Comparison of ENCODE assay signal across 1 cellular context in genomic region chr3:120274739-120275167, GRCh38.
TF ChIP-seq lines count a peak whose summit lies in the region.

No MANE protein-coding gene starts in this region.

TF ChIP-seq in HepG2, 621 proteins besides CTCF, POLR2A, EP300 and RAD21 (continued from another document and continues in another):
- no peak for TF ChIP-seq RBM39 (IDR thresholded peaks at IDR 0.05; ENCODE audit: low read depth, low read length, poor library complexity, severe bottlenecking)
- 0 out of 2 replicates have a peak, but pooled peaks have one; percentile 35 for TF ChIP-seq DMAP1 (CRISPR knock-in tag; IDR thresholded peaks at IDR 0.05)
- TF ChIP-seq ZKSCAN1 (IDR thresholded peaks at IDR 0.05; ENCODE audit: low read length), result no peak
- TF ChIP-seq PLSCR1 (CRISPR knock-in tag; IDR thresholded peaks at IDR 0.05; ENCODE audit: borderline replicate concordance), result no peak
- TF ChIP-seq ETS1 (CRISPR knock-in tag; IDR thresholded peaks at IDR 0.05), result no peak
- TF ChIP-seq FOXK1 (CRISPR knock-in tag; IDR thresholded peaks at IDR 0.05; ENCODE audit: borderline replicate concordance, low read depth), result peak; percentile 85; the same call in 1 of the 2 replicates
- no peak for TF ChIP-seq ZNF256 (CRISPR knock-in tag; conservative IDR thresholded peaks at IDR 0.05)
- TF ChIP-seq ZNF792 (CRISPR knock-in tag; IDR thresholded peaks at IDR 0.05), result no peak
- TF ChIP-seq EHMT2 (IDR thresholded peaks at IDR 0.05; ENCODE audit: borderline replicate concordance, low read depth, low read length), result peak; percentile 40; the same call in 1 of the 2 replicates
- peak in 1 of 2 experiments; percentile 87; a peak in 2 of 4 replicates for TF ChIP-seq KLF16 (CRISPR knock-in tag; IDR thresholded peaks at IDR 0.05)
- TF ChIP-seq KDM6A (CRISPR knock-in tag; IDR thresholded peaks at IDR 0.05; ENCODE audit: low read depth), result no peak
- no peak; the same call in 1 of the 2 replicates for TF ChIP-seq BORCS8-MEF2B (CRISPR knock-in tag; IDR thresholded peaks at IDR 0.05)
- TF ChIP-seq ZBTB1 (CRISPR knock-in tag; IDR thresholded peaks at IDR 0.05; ENCODE audit: borderline replicate concordance), result no peak
- TF ChIP-seq CEBPZ (IDR thresholded peaks at IDR 0.05; ENCODE audit: low read length), result no peak
- no peak; the same call in 1 of the 2 replicates for TF ChIP-seq GATA4 (IDR thresholded peaks at IDR 0.05; ENCODE audit: borderline replicate concordance, low read depth)
- TF ChIP-seq HOXA5 (CRISPR knock-in tag; IDR thresholded peaks at IDR 0.05), result peak; percentile 53; the same call in 1 of the 2 replicates
- TF ChIP-seq HNRNPH1 (optimal IDR thresholded peaks at IDR 0.05; ENCODE audit: low read depth, low read length), result no peak
- no peak for TF ChIP-seq ZNF788 (CRISPR knock-in tag; IDR thresholded peaks at IDR 0.05; ENCODE audit: borderline replicate concordance)
- TF ChIP-seq PBX2 (CRISPR knock-in tag; IDR thresholded peaks at IDR 0.05), result peak; percentile 76
- TF ChIP-seq GTF2F1 (IDR thresholded peaks at IDR 0.05; ENCODE audit: low read length), result no peak
- 0 out of 2 replicates have a peak, but pooled peaks have one; percentile 29 for TF ChIP-seq KDM5B (CRISPR knock-in tag; IDR thresholded peaks at IDR 0.05; ENCODE audit: borderline replicate concordance)
- peak; percentile 54; the same call in 1 of the 2 replicates for TF ChIP-seq HNF4A (CRISPR knock-in tag; IDR thresholded peaks at IDR 0.05)
- TF ChIP-seq ZNF562 (CRISPR knock-in tag; IDR thresholded peaks at IDR 0.05; ENCODE audit: borderline replicate concordance), result no peak
- TF ChIP-seq ZNF121 (CRISPR knock-in tag; IDR thresholded peaks at IDR 0.05), result 0 out of 2 replicates have a peak, but pooled peaks have one; percentile 12
- no peak for TF ChIP-seq BCLAF1 (IDR thresholded peaks at IDR 0.05)
- no peak for TF ChIP-seq ZNF432 (CRISPR knock-in tag; IDR thresholded peaks at IDR 0.05; ENCODE audit: borderline replicate concordance)
- no peak for TF ChIP-seq POGZ (CRISPR knock-in tag; IDR thresholded peaks at IDR 0.05)
- no peak for TF ChIP-seq HMGXB4 (CRISPR knock-in tag; IDR thresholded peaks at IDR 0.05; ENCODE audit: borderline replicate concordance in 1 of 2, low read depth in 1 of 2)
- TF ChIP-seq GPN1 (CRISPR knock-in tag; IDR thresholded peaks at IDR 0.05; ENCODE audit: borderline replicate concordance), result no peak
- 0 out of 2 replicates have a peak, but pooled peaks have one; percentile 64 for TF ChIP-seq KDM1A (CRISPR knock-in tag; IDR thresholded peaks at IDR 0.05)
- no peak for TF ChIP-seq SIX4 (CRISPR knock-in tag; IDR thresholded peaks at IDR 0.05)
- no peak for TF ChIP-seq TSC22D2 (CRISPR knock-in tag; IDR thresholded peaks at IDR 0.05; ENCODE audit: borderline replicate concordance)
- no peak for TF ChIP-seq MTF1 (CRISPR knock-in tag; IDR thresholded peaks at IDR 0.05)
- TF ChIP-seq ZNF644 (CRISPR knock-in tag; IDR thresholded peaks at IDR 0.05; ENCODE audit: low read depth), result peak; percentile 77
- no peak for TF ChIP-seq ZNF446 (CRISPR knock-in tag; IDR thresholded peaks at IDR 0.05)
- peak; percentile 95; the same call in 1 of the 2 replicates for TF ChIP-seq HMG20A (CRISPR knock-in tag; IDR thresholded peaks at IDR 0.05; ENCODE audit: borderline replicate concordance)
- no peak for TF ChIP-seq FIP1L1 (IDR thresholded peaks at IDR 0.05; ENCODE audit: borderline replicate concordance, insufficient read depth, low read depth, low read length)
- TF ChIP-seq ZBTB34 (CRISPR knock-in tag; IDR thresholded peaks at IDR 0.05), result no peak
- TF ChIP-seq HMGXB3 (CRISPR knock-in tag; IDR thresholded peaks at IDR 0.05; ENCODE audit: borderline replicate concordance), result peak; percentile 85
- no peak for TF ChIP-seq ATF7-NPFF (CRISPR knock-in tag; IDR thresholded peaks at IDR 0.05; ENCODE audit: low read depth)
- TF ChIP-seq SMARCE1 (IDR thresholded peaks at IDR 0.05; ENCODE audit: borderline replicate concordance), result no peak
- TF ChIP-seq ZNF737 (CRISPR knock-in tag; IDR thresholded peaks at IDR 0.05; ENCODE audit: borderline replicate concordance), result no peak
- no peak for TF ChIP-seq MAFG (CRISPR knock-in tag; IDR thresholded peaks at IDR 0.05)
- TF ChIP-seq MAF1 (CRISPR knock-in tag; IDR thresholded peaks at IDR 0.05; ENCODE audit: borderline replicate concordance), result no peak
- peak; percentile 45; the same call in 1 of the 2 replicates for TF ChIP-seq ZBTB25 (CRISPR knock-in tag; IDR thresholded peaks at IDR 0.05)
- peak; percentile 72; the same call in 1 of the 2 replicates for TF ChIP-seq THAP11 (CRISPR knock-in tag; IDR thresholded peaks at IDR 0.05)
- no peak for TF ChIP-seq SALL2 (CRISPR knock-in tag; IDR thresholded peaks at IDR 0.05)
- TF ChIP-seq ISL2 (CRISPR knock-in tag; IDR thresholded peaks at IDR 0.05), result peak; percentile 76
- peak; percentile 39; the same call in 1 of the 2 replicates for TF ChIP-seq NAIF1 (CRISPR knock-in tag; IDR thresholded peaks at IDR 0.05; ENCODE audit: borderline replicate concordance)
